ENCODE assay signal across 27 cellular contexts in the genomic region with DNA sequence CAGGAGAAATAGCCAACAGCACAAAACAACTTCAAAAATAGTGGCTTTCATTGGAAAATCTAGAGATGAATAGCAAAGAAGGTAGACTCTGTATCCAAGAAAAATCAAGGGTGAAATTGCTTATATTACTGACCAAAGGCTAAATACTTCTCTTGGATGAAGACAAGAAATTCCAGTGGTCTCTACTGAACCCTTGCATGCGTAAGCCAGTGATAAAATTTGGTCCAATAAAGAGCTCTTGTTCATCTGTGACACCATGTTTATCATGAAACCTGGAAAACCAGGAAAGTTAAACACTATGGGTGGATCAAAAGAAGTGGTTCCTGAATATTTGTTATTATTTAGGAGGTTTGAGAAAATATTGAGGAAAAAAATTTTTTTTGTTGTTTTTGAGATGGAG. TPM values are rescaled to one million over a fixed set of nuclear protein-coding genes. Genes with fewer than 3 reads are reported as not detected.
"Had no signal": no experiment of that assay in that cellular context is flagged by ENCODE, and none has a peak within 500 bp of the region (broad histone marks: within the 10 kb centered on the region; RNA-seq: fewer than 3 reads in every experiment).

No MANE protein-coding gene starts in this region.

- H3K9me3 ChIP-seq: left lung, lower lobe of right lung, right atrium auricular region, right lobe of liver, stomach, testis, thyroid gland, transverse colon, upper lobe of left lung, vagina had no signal

- H3K4me3 ChIP-seq: left lung, lower lobe of right lung, right atrium auricular region, right lobe of liver, skin epidermis, stomach, testis, thyroid gland, transverse colon, upper lobe of left lung, vagina had no signal

- H3K27ac ChIP-seq: lower lobe of right lung, parathyroid adenoma, right atrium auricular region, right lobe of liver, skin epidermis, testis, thyroid gland, transverse colon, vagina had no signal

- H3K36me3 Mint-ChIP-seq: immature natural killer cell; naive thymus-derived CD8-positive, alpha-beta T cell; stimulated activated naive B cell treated with anti-CD40 and anti-IgM and Interleukin-4, amounts not matched to agents 10 μg/mL and 1 μg/mL and 100 μg/mL, for 72 hours had no signal

- H3K4me3 Mint-ChIP-seq: immature natural killer cell; naive thymus-derived CD8-positive, alpha-beta T cell; nephron; neural crest cell; stimulated activated naive B cell treated with anti-CD40 and anti-IgM and Interleukin-4, amounts not matched to agents 10 μg/mL and 1 μg/mL and 100 μg/mL, for 72 hours had no signal

- DNase-seq: immature natural killer cell; kidney; left colon; left lung; lower lobe of right lung; mammary epithelial cell; mesenchymal stem cell; naive thymus-derived CD8-positive, alpha-beta T cell; right lobe of liver; stimulated activated CD4-positive, alpha-beta T cell treated with anti-CD3 and anti-CD28 coated beads, Interleukin-12 subunit alpha, Interleukin-12 subunit beta, amount 100 ng/mL, for 4 hours; stimulated activated CD4-positive, alpha-beta T cell treated with anti-CD3 and anti-CD28 coated beads, Interleukin-15, amount 100 ng/mL, for 24 hours; stimulated activated CD4-positive, alpha-beta T cell treated with anti-CD3 and anti-CD28 coated beads, Interleukin-2, amount 100 ng/mL, for 24 hours; stimulated activated CD4-positive, alpha-beta T cell treated with anti-CD3 and anti-CD28 coated beads, Interleukin-4, amount 100 ng/mL, for 1 hour; stimulated activated naive B cell treated with anti-CD40 and anti-IgM and Interleukin-4, amounts not matched to agents 10 μg/mL and 1 μg/mL and 100 μg/mL, for 72 hours; stimulated activated naive CD8-positive, alpha-beta T cell treated with anti-CD3 and anti-CD28 coated beads, Interleukin-15, Interleukin-2, amounts not matched to agents 100 U/mL and 50 U/mL, for 24 hours; testis; thyroid gland; transverse colon; upper lobe of left lung had no signal

- H3K27me3 Mint-ChIP-seq: progenitor cell of endocrine pancreas had no signal

- FAIRE-seq: kidney had no signal

- H3K4me1 Mint-ChIP-seq: immature natural killer cell; naive thymus-derived CD8-positive, alpha-beta T cell; stimulated activated naive B cell treated with anti-CD40 and anti-IgM and Interleukin-4, amounts not matched to agents 10 μg/mL and 1 μg/mL and 100 μg/mL, for 72 hours had no signal

- H2AFZ ChIP-seq: parathyroid adenoma had no signal

- H3K9ac ChIP-seq: parathyroid adenoma had no signal

- H3K4me1 ChIP-seq: left lung, lower lobe of right lung, parathyroid adenoma, right lobe of liver, testis, upper lobe of left lung, vagina had no signal

- H3K27ac Mint-ChIP-seq: immature natural killer cell; naive thymus-derived CD8-positive, alpha-beta T cell; nephron; progenitor cell of endocrine pancreas; stimulated activated naive B cell treated with anti-CD40 and anti-IgM and Interleukin-4, amounts not matched to agents 10 μg/mL and 1 μg/mL and 100 μg/mL, for 72 hours had no signal

- H3K36me3 ChIP-seq: left lung, lower lobe of right lung, right atrium auricular region, right lobe of liver, stomach, thyroid gland, transverse colon, upper lobe of left lung, vagina had no signal

- H3K27me3 ChIP-seq: left lung, right atrium auricular region, right lobe of liver, stomach, testis, thyroid gland, transverse colon, upper lobe of left lung, vagina had no signal

- ATAC-seq: left colon; left lung; lower lobe of right lung; naive thymus-derived CD8-positive, alpha-beta T cell; right lobe of liver; stimulated activated naive B cell treated with anti-CD40 and anti-IgM and Interleukin-4, amounts not matched to agents 10 μg/mL and 1 μg/mL and 100 μg/mL, for 72 hours; stimulated activated naive CD8-positive, alpha-beta T cell treated with anti-CD3 and anti-CD28 coated beads, Interleukin-15, Interleukin-2, amounts not matched to agents 100 U/mL and 50 U/mL, for 24 hours had no signal

- H3K79me2 ChIP-seq: parathyroid adenoma had no signal

- H3K9me3 Mint-ChIP-seq: nephron had no signal

RNA-seq across cellular contexts. Expression of a gene that starts 25.6 kb away (rescaled TPM):
- total RNA-seq: naive thymus-derived CD8-positive, alpha-beta T cell had no signal
